In the genomic region with DNA sequence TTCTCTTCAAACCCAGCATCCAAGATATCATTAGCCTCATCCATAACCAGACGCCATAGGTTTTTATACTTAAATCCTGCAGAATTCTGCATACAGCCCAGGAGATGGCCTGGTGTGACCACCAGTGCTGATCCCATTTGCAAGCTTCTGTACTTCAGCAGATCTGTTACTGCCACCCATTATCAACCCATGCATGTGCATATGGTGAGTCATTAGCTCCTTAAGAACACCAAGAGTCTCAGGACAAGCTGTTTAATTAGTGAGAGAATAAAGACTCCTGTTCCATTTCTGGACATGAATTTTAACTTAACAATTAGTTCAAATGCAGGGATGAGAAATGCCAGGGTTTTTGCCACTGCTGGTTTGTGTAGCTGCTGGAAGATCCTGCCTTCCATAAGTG, we compare ENCODE assay signal across 22 cellular contexts.
A peak's percentile ranks its signal among the peaks of the same experiment; 100 is the strongest.
DNase-seq lines count a peak whose midpoint lies in the region; ATAC-seq and TF ChIP-seq lines count a peak whose summit lies in the region.
"Had no signal": no experiment of that assay in that cellular context is flagged by ENCODE, and none has a peak within 500 bp of the region (broad histone marks: within the 10 kb centered on the region; RNA-seq: fewer than 3 reads in every experiment).

No MANE protein-coding gene starts in this region.

- H3K27me3 ChIP-seq in GM23248 (replicated peaks; ENCODE audit: insufficient read depth), result no peaks in the 10 kb centered on the region
- H3K27me3 ChIP-seq: SJSA1 had no signal

- H3K4me2 ChIP-seq in GM23248 (ENCODE audit: unreplicated experiment), result no peak overlapping the region
- H3K4me2 ChIP-seq: PC-9 had no signal

- H3F3A ChIP-seq in GM23248 (ENCODE audit: insufficient read depth), result no peaks in the 10 kb centered on the region

- H3K4me3 ChIP-seq in epithelial cell of esophagus (ENCODE audit: low read length) (no peak overlapping the region), GM23248 (no peak overlapping the region)
- H3K4me3 ChIP-seq: PC-9, SJSA1 had no signal

- DNase-seq in NCI-H524 (lab: John Stamatoyannopoulos, UW), result peak; percentile 48 to 76
- DNase-seq in RPMI7951 (ENCODE audit: low read depth), result peak; percentile 16
- DNase-seq in epithelial cell of esophagus (ENCODE audit: low read depth), result peak; percentile 18
- no peak for DNase-seq in GM23248
- DNase-seq in EL, result no peak
- DNase-seq in T-helper 9 cell, result no peak
- DNase-seq: Caco-2; CD8-positive, alpha-beta T cell; DMS79 treated with DMSO at 0.1 percent for 48 hours; NCI-H1092; NCI-H1417 treated with DMSO at 0.1 percent for 48 hours; NCI-H1694 treated with DMSO at 0.1 percent for 48 hours; NCI-H2081; NCI-H2227 treated with DMSO at 0.1 percent for 48 hours; NK-92 treated with Interleukin-12 subunit alpha and Interleukin-12 subunit beta, amount 100 ng/mL, for 24 hours; PC-9; Right ventricle myocardium superior; RPMI8226; T-cell had no signal

- no peaks in the 10 kb centered on the region for H3K79me2 ChIP-seq in GM23248 (ENCODE audit: insufficient read depth)

- in situ Hi-C loops in GM23248 (cut with MboI), result no loop called here

- no peaks in the 10 kb centered on the region for H3K9me2 ChIP-seq in GM23248 (ENCODE audit: insufficient read depth)

- peaks cover 15% of the 10 kb centered on the region for H3K4me1 ChIP-seq in GM23248 (ENCODE audit: insufficient read depth)

- no peaks in the 10 kb centered on the region for H3K36me3 ChIP-seq in GM23248 (ENCODE audit: low read depth)
- H3K36me3 ChIP-seq: SJSA1 had no signal

- ATAC-seq in GM19395 (IDR thresholded peaks at IDR 0.05; ENCODE audit: unreplicated experiment), result no peak
- ATAC-seq: CD8-positive, alpha-beta T cell; T-cell had no signal

- WGBS in GM23248 (ENCODE audit: low coverage in 1 of 2, low lambda C conversion rate in 2 of 2, missing lambda C conversion rate in 2 of 2), 2 experiments, result 97 to 100% methylated on average over 1 of the region's 1 CpG

- no peak for TF ChIP-seq CTCF in epithelial cell of esophagus (IDR thresholded peaks at IDR 0.05; ENCODE audit: insufficient read depth, low read depth, low read length, missing control alignments)

- no peak overlapping the region for H2AFZ ChIP-seq in GM23248
- H2AFZ ChIP-seq: PC-9 had no signal

- no peak overlapping the region for H3K27ac ChIP-seq in GM23248
- H3K27ac ChIP-seq: C4-2B, PC-9, SJSA1 had no signal

- no peaks in the 10 kb centered on the region for H3K9me3 ChIP-seq in GM23248 (ENCODE audit: low read depth)
- H3K9me3 ChIP-seq: Caco-2, SJSA1 had no signal

- H4K20me1 ChIP-seq in GM23248 (ENCODE audit: insufficient read depth), result no peaks in the 10 kb centered on the region

- H3K9ac ChIP-seq in GM23248, result no peak overlapping the region

Comparison
In these comparisons a context has a peak if more than half of its experiments do, and no peak if none do; other contexts are left out.
1. DNase-seq: peak in NCI-H524 (2 of 2), RPMI7951 (single experiment) and epithelial cell of esophagus (single experiment); none in GM23248 (single experiment), EL (single experiment) and T-helper 9 cell (single experiment).